In genomic region chr12:49061157-49061650, GRCh38 we compare ENCODE assay signal across 8 cellular contexts. TPM values are rescaled to one million over a fixed set of nuclear protein-coding genes. Genes with fewer than 3 reads are reported as not detected.
DNase-seq lines count a peak whose midpoint lies in the region; ATAC-seq, FAIRE-seq and TF ChIP-seq lines count a peak whose summit lies in the region.

No MANE protein-coding gene starts in this region.

- no peaks in the 10 kb centered on the region for H3K9me3 ChIP-seq in mucosa of descending colon

- no peak for DNase-seq in AG04449 (ENCODE audit: low read depth, low spot score)
- DNase-seq in bronchial epithelial cell (ENCODE audit: low read depth), result no peak
- no peak for DNase-seq in mucosa of descending colon
- DNase-seq in NK-92 (lab: John Stamatoyannopoulos, UW; ENCODE audit: unreplicated experiment), result no peak
- no peak for DNase-seq in SK-N-DZ (ENCODE audit: low spot score)

- no peaks in the 10 kb centered on the region for H3K36me3 ChIP-seq in bronchial epithelial cell (ENCODE audit: control insufficient read depth, insufficient read depth, low read length)
- H3K36me3 ChIP-seq in mucosa of descending colon (ENCODE audit: low read depth), result no peaks in the 10 kb centered on the region

- POLR2A ChIA-PET in AG04449 (lab: Yijun Ruan, JAX), result interaction anchor here (0.7 kb wide), 1 partner anchor 70 kb away, joined by 3 read pairs; the partner anchor contains the start of gene TUBA1B

- peak overlapping the region; percentile 84 for H3K4me3 ChIP-seq in AG04449 (ENCODE audit: low read depth, low read length)
- H3K4me3 ChIP-seq in bronchial epithelial cell (ENCODE audit: low read depth, low read length), result peak overlapping the region; percentile 86
- H3K4me3 ChIP-seq in mucosa of descending colon, result peak overlapping the region; percentile 96

- intact Hi-C loops in mucosa of descending colon (cut with DNase I, micrococcal nuclease), result loop anchor here in 1 of 2 donors (10.0 kb wide), 2 partner anchors 54 to 174 kb away; partner anchors contain the start of gene LMBR1L

- peak; percentile 11 for ATAC-seq in HG02885 (IDR thresholded peaks at IDR 0.05; ENCODE audit: poor library complexity, unreplicated experiment)
- ATAC-seq in mucosa of descending colon, result no peak
- ATAC-seq in GM21786 (IDR thresholded peaks at IDR 0.05; ENCODE audit: unreplicated experiment), result no peak
- no peak for ATAC-seq in HG02870 (IDR thresholded peaks at IDR 0.05; ENCODE audit: unreplicated experiment)

- no peaks in the 10 kb centered on the region for H3K27me3 ChIP-seq in bronchial epithelial cell (ENCODE audit: control insufficient read depth, insufficient read depth, low read length)

- CTCF ChIA-PET in AG04449 (lab: Yijun Ruan, JAX), result interaction anchor here (0.6 to 20.8 kb wide), 6 partner anchors 8 to 70 kb away, joined by 3 to 372 read pairs (median 24); partner anchors contain the start of genes DHH, RHEBL1 and TUBA1B

- no peak for FAIRE-seq in bronchial epithelial cell (lab: Jason Lieb, UNC)

- H3K4me1 ChIP-seq in mucosa of descending colon (ENCODE audit: low read depth), result peaks cover 31% of the 10 kb centered on the region

- no peak for TF ChIP-seq CTCF in AG04449 (IDR thresholded peaks at IDR 0.05; ENCODE audit: insufficient read depth, low read length, missing control alignments)
- no peak for TF ChIP-seq CTCF in bronchial epithelial cell (IDR thresholded peaks at IDR 0.05; ENCODE audit: insufficient read depth, low read length, severe bottlenecking)
- TF ChIP-seq CTCF in mucosa of descending colon (IDR thresholded peaks at IDR 0.05), result no peak

RNA-seq across cellular contexts. Expression of gene KMT2D, which starts 0.6 kb away (rescaled TPM):
- total RNA-seq in bronchial epithelial cell, result 24.0 and 25.6 TPM in 2 replicates
- 100 to 1,000 TPM in 1 of 3 donors, 10 to 100 TPM in 2; 83.3 to 102 (median 88.5) TPM for total RNA-seq in mucosa of descending colon
- 19.0 and 23.0 TPM in 2 replicates for polyA plus RNA-seq in SK-N-DZ (2014; cell fraction: cytosol; rRNA removed)
- 28.8 and 36.1 TPM in 2 replicates for polyA plus RNA-seq in SK-N-DZ (2014; cell fraction: nucleus; rRNA removed)

RNA-seq across cellular contexts. Expression of gene RHEBL1, which starts 8.6 kb away (rescaled TPM):
- total RNA-seq in bronchial epithelial cell (0.26 and 0.53 TPM in 2 replicates), mucosa of descending colon (under 1 TPM; 0.23 to 0.58 (median 0.38) TPM)
- polyA plus RNA-seq in SK-N-DZ (2014; cell fraction: cytosol; rRNA removed), result 14.2 and 19.6 TPM in 2 replicates
- 14.3 and 15.4 TPM in 2 replicates for polyA plus RNA-seq in SK-N-DZ (2014; cell fraction: nucleus; rRNA removed)

RNA-seq across cellular contexts. Expression of gene DHH, which starts 33.4 kb away (rescaled TPM):
- total RNA-seq in bronchial epithelial cell (0.13 TPM in 1 of 2 replicates, not detected in the other), mucosa of descending colon (under 1 TPM; 0.26 to 0.54 (median 0.46) TPM)
- polyA plus RNA-seq in SK-N-DZ (2014; cell fraction: cytosol; rRNA removed), result 0.21 TPM in 1 of 2 replicates, not detected in the other
- polyA plus RNA-seq in SK-N-DZ (2014; cell fraction: nucleus; rRNA removed), result 0.47 and 1.3 TPM in 2 replicates

RNA-seq across cellular contexts. Expression of gene PRKAG1, which starts 42.6 kb away (rescaled TPM):
- 68.6 and 93.7 TPM in 2 replicates for total RNA-seq in bronchial epithelial cell
- total RNA-seq in mucosa of descending colon, result 10 to 100 TPM; 51.5 to 60.1 (median 52.2) TPM
- 56.8 and 62.7 TPM in 2 replicates for polyA plus RNA-seq in SK-N-DZ (2014; cell fraction: cytosol; rRNA removed)
- polyA plus RNA-seq in SK-N-DZ (2014; cell fraction: nucleus; rRNA removed), result 37.3 and 42.8 TPM in 2 replicates

RNA-seq across cellular contexts. Expression of gene LMBR1L, which starts 49.4 kb away (rescaled TPM):
- total RNA-seq in bronchial epithelial cell (24.0 and 26.6 TPM in 2 replicates), mucosa of descending colon (10 to 100 TPM; 46.1 to 77.4 (median 68.1) TPM)
- 39.9 and 61.0 TPM in 2 replicates for polyA plus RNA-seq in SK-N-DZ (2014; cell fraction: cytosol; rRNA removed)
- polyA plus RNA-seq in SK-N-DZ (2014; cell fraction: nucleus; rRNA removed), result 254 and 255 TPM in 2 replicates
